In the genomic region with DNA sequence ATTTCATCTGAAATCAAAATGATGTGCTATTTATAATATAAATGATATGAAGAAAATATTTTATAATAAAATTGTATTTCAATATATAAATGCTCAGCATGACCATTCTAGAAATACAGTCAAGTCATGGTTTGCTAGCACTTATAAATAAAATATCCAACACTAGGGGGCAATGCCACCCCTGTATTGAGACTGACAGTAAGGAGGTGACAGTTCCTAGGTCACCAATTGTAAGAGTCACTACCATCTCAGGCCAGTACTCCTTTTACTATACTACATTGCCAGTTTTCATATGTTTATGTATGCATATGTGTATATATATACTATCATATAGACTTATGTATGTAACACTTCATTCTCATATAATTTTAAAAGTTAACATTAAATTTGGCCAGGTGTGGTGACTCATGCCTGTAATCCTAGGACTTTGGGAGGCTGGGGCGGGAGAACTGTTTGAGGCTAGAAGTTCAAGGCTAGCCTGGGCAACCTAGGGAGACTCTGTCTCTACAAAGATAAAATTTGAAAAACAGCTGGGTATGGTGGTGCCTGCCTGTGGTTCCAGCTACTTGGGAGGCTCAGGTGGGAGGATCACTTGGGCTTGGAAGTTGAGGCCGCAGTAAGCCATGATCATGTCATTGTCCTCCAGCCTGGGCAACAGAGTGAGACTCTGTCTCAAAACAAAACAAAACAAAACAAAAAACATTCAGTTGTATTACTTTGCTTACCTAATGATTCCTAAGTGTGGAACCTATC, we compare ENCODE assay signal across 9 cellular contexts. TPM values are rescaled to one million over a fixed set of nuclear protein-coding genes. Genes with fewer than 3 reads are reported as not detected.
A peak's percentile ranks its signal among the peaks of the same experiment; 100 is the strongest.
DNase-seq lines count a peak whose midpoint lies in the region; ATAC-seq and TF ChIP-seq lines count a peak whose summit lies in the region.
"Had no signal": no experiment of that assay in that cellular context is flagged by ENCODE, and none has a peak within 500 bp of the region (broad histone marks: within the 10 kb centered on the region; RNA-seq: fewer than 3 reads in every experiment).

No MANE protein-coding gene starts in this region.

- H3K36me3 ChIP-seq in WERI-Rb-1 (peaks cover 5% of the 10 kb centered on the region), tibial artery (no peaks in the 10 kb centered on the region)

- H3K9me3 ChIP-seq in WERI-Rb-1 (ENCODE audit: severe bottlenecking), result no peaks in the 10 kb centered on the region
- H3K9me3 ChIP-seq in tibial artery, result no peaks in the 10 kb centered on the region

- H3K4me3 Mint-ChIP-seq in glutamatergic neuron (ENCODE audit: unreplicated experiment), result no peak overlapping the region
- H3K4me3 Mint-ChIP-seq: activated B cell treated with CpG ODN at 0.5 μM for 24 hours had no signal

- ATAC-seq in GM18519 (IDR thresholded peaks at IDR 0.05; ENCODE audit: low FRiP score, unreplicated experiment) (peak; percentile 47), HG03159 (IDR thresholded peaks at IDR 0.05; ENCODE audit: unreplicated experiment) (peak; percentile 41)

- H3K36me3 Mint-ChIP-seq in glutamatergic neuron (ENCODE audit: unreplicated experiment), result no peaks in the 10 kb centered on the region

- TF ChIP-seq CTCF in WERI-Rb-1 (IDR thresholded peaks at IDR 0.05; ENCODE audit: low read depth, low read length) (peak; percentile 43), glutamatergic neuron (IDR thresholded peaks at IDR 0.05; ENCODE audit: partially characterized antibody, unreplicated experiment) (peak; percentile 69), tibial artery (IDR thresholded peaks at IDR 0.05) (peak; percentile 39 to 41)

- peaks cover 0 to 20% (median 10%) of the 10 kb centered on the region in 4 donors for H3K4me1 ChIP-seq in tibial artery

- H3K27me3 ChIP-seq in WERI-Rb-1 (ENCODE audit: insufficient read depth, low read depth, severe bottlenecking), result no peaks in the 10 kb centered on the region
- H3K27me3 ChIP-seq in tibial artery, result no peaks in the 10 kb centered on the region

- H3K27ac ChIP-seq in WERI-Rb-1 (no peak overlapping the region), tibial artery (no peak overlapping the region)

- DNase-seq in COR-L47 (lab: John Stamatoyannopoulos, UW), result peak; percentile 56
- peak; percentile 20 for DNase-seq in NCI-H2171 (lab: John Stamatoyannopoulos, UW)
- peak; percentile 44 for DNase-seq in WERI-Rb-1
- no peak for DNase-seq in glutamatergic neuron
- no peak for DNase-seq in tibial artery
- DNase-seq in NCI-H1048 (lab: John Stamatoyannopoulos, UW), result no peak
- DNase-seq: activated B cell treated with CpG ODN at 0.5 μM for 24 hours had no signal

- no peaks in the 10 kb centered on the region for H3K9me3 Mint-ChIP-seq in glutamatergic neuron (ENCODE audit: unreplicated experiment)
- H3K9me3 Mint-ChIP-seq: activated B cell treated with CpG ODN at 0.5 μM for 24 hours had no signal

- H3K4me3 ChIP-seq in WERI-Rb-1 (ENCODE audit: low read depth, low read length) (no peak overlapping the region), tibial artery (no peak overlapping the region)

- intact Hi-C loops in tibial artery (cut with DNase I; ENCODE audit: low total_unique reads), result no loop called here

- no peak overlapping the region for H3K27ac Mint-ChIP-seq in glutamatergic neuron (ENCODE audit: unreplicated experiment)
- H3K27ac Mint-ChIP-seq: activated B cell treated with CpG ODN at 0.5 μM for 24 hours had no signal

- peaks cover 3% of the 10 kb centered on the region for H3K4me1 Mint-ChIP-seq in glutamatergic neuron (ENCODE audit: low read depth, unreplicated experiment)

- no peaks in the 10 kb centered on the region for H3K27me3 Mint-ChIP-seq in glutamatergic neuron (ENCODE audit: unreplicated experiment)
- H3K27me3 Mint-ChIP-seq: activated B cell treated with CpG ODN at 0.5 μM for 24 hours had no signal

RNA-seq across cellular contexts. Expression of a gene that starts 2.4 kb away (rescaled TPM):
- total RNA-seq in glutamatergic neuron (ENCODE audit: unreplicated experiment), result 25.3 TPM

RNA-seq across cellular contexts. Expression of a gene that starts 45.4 kb away (rescaled TPM):
- total RNA-seq in glutamatergic neuron (ENCODE audit: unreplicated experiment), result 56.5 TPM

Comparison
In these comparisons a context has a peak if more than half of its experiments do, and no peak if none do; other contexts are left out.
1. DNase-seq: peak in COR-L47 (single experiment), NCI-H2171 (single experiment) and WERI-Rb-1 (single experiment); none in glutamatergic neuron (single experiment), tibial artery (0 of 2) and NCI-H1048 (single experiment).
2. Peak in every context shown above with its lines, with median percentiles within 50 percentile points of each other: CTCF ChIP-seq.